In genomic region chr6:119602215-119603178, GRCh38 we compare ENCODE assay signal across 17 cellular contexts.
DNase-seq lines count a peak whose midpoint lies in the region; ATAC-seq, FAIRE-seq and TF ChIP-seq lines count a peak whose summit lies in the region.
"Had no signal": no experiment of that assay in that cellular context is flagged by ENCODE, and none has a peak within 500 bp of the region (broad histone marks: within the 10 kb centered on the region; RNA-seq: fewer than 3 reads in every experiment).

No MANE protein-coding gene starts in this region.

- H3K36me3 ChIP-seq in RWPE2 (ENCODE audit: low read depth) = no peaks in the 10 kb centered on the region
- H3K36me3 ChIP-seq in spleen = no peaks in the 10 kb centered on the region
- H3K36me3 ChIP-seq: Peyer's patch, thyroid gland had no signal

- 79 to 92% (median 82%) methylated on average over 3 of the region's 3 CpGs for WGBS in spleen, 5 donors

- H3K27me3 ChIP-seq in RWPE2 (ENCODE audit: insufficient read depth, poor library complexity, severe bottlenecking) (no peaks in the 10 kb centered on the region), spleen (replicated peaks in 1 of 7) (no peaks in the 10 kb centered on the region)
- H3K27me3 ChIP-seq: Peyer's patch, thyroid gland had no signal

- peak; percentile 93 for ATAC-seq in RWPE2 (ENCODE audit: low read depth)
- ATAC-seq: GM12878 had no signal

- TF ChIP-seq POLR2A in H54 (IDR thresholded peaks at IDR 0.05; ENCODE audit: low read depth, low read length) (no peak), erythroblast (IDR thresholded peaks at IDR 0.05; ENCODE audit: low read length) (no peak), spleen (IDR thresholded peaks at IDR 0.05) (no peak)

- FAIRE-seq in H54 (lab: Jason Lieb, UNC) = peak; percentile 23
- FAIRE-seq: GM12878 had no signal

- H3K27ac ChIP-seq in RWPE2 (ENCODE audit: poor library complexity, severe bottlenecking) = peak overlapping the region; percentile 76
- H3K27ac ChIP-seq in spleen = no peak overlapping the region
- H3K27ac ChIP-seq: Peyer's patch, thyroid gland had no signal

- peak overlapping the region; percentile 15 for H3K27ac Mint-ChIP-seq in osteocyte (ENCODE audit: unreplicated experiment)
- H3K27ac Mint-ChIP-seq: brain; CD4-positive, CD25-positive, alpha-beta regulatory T cell; T-helper 1 cell treated with Interleukin-12 subunit alpha and Interleukin-12 subunit beta and Interleukin-4 antibody, amounts not matched to agents 30 μg/mL and 1 μg/mL, for 36 hours had no signal

- H3K36me3 Mint-ChIP-seq in osteocyte (ENCODE audit: unreplicated experiment) = no peaks in the 10 kb centered on the region
- H3K36me3 Mint-ChIP-seq: brain; CD4-positive, CD25-positive, alpha-beta regulatory T cell had no signal

- H3K27me3 Mint-ChIP-seq in osteocyte (ENCODE audit: unreplicated experiment) = no peaks in the 10 kb centered on the region
- H3K27me3 Mint-ChIP-seq: brain; CD4-positive, CD25-positive, alpha-beta regulatory T cell had no signal

- H3K4me1 Mint-ChIP-seq in osteocyte (ENCODE audit: unreplicated experiment) = peaks cover 16% of the 10 kb centered on the region
- H3K4me1 Mint-ChIP-seq: brain; CD4-positive, CD25-positive, alpha-beta regulatory T cell; neural crest cell had no signal

- H3K4me3 Mint-ChIP-seq in osteocyte (ENCODE audit: unreplicated experiment) = no peak overlapping the region
- H3K4me3 Mint-ChIP-seq: brain; CD4-positive, CD25-positive, alpha-beta regulatory T cell; neural crest cell; T-helper 1 cell treated with Interleukin-12 subunit alpha and Interleukin-12 subunit beta and Interleukin-4 antibody, amounts not matched to agents 30 μg/mL and 1 μg/mL, for 36 hours had no signal

- DNase-seq in H54 (ENCODE audit: insufficient read length, low spot score) (peak; percentile 5), RWPE2 (ENCODE audit: low spot score) (no peak), fibroblast of gingiva (ENCODE audit: low read depth) (peak; percentile 40), osteocyte (ENCODE audit: extremely low spot score, unreplicated experiment) (no peak), dedifferentiated amniotic fluid mesenchymal stem cell (ENCODE audit: extremely low spot score) (no peak), erythroblast (lab: John Stamatoyannopoulos, UW) (no peak), spleen (no peak), DMS 273 treated with DMSO at 0.1 percent for 48 hours (lab: John Stamatoyannopoulos, UW) (no peak)
- DNase-seq: CD4-positive, CD25-positive, alpha-beta regulatory T cell; effector CD8-positive, alpha-beta T cell; NCI-H2029; Peyer's patch; thyroid gland had no signal

- no peaks in the 10 kb centered on the region for H3K9me3 Mint-ChIP-seq in osteocyte (ENCODE audit: unreplicated experiment)
- H3K9me3 Mint-ChIP-seq: brain; T-helper 1 cell treated with Interleukin-12 subunit alpha and Interleukin-12 subunit beta and Interleukin-4 antibody, amounts not matched to agents 30 μg/mL and 1 μg/mL, for 36 hours had no signal

- H3K4me1 ChIP-seq in RWPE2 (ENCODE audit: insufficient read depth, poor library complexity, severe bottlenecking) = peaks cover 16% of the 10 kb centered on the region
- H3K4me1 ChIP-seq in spleen = no peaks in the 10 kb centered on the region
- H3K4me1 ChIP-seq: Peyer's patch, thyroid gland had no signal

- H3K9me3 ChIP-seq in RWPE2 (ENCODE audit: severe bottlenecking) (no peaks in the 10 kb centered on the region), spleen (no peaks in the 10 kb centered on the region)
- H3K9me3 ChIP-seq: Peyer's patch, thyroid gland had no signal

- H3K4me3 ChIP-seq in RWPE2 (ENCODE audit: severe bottlenecking) = no peak overlapping the region
- H3K4me3 ChIP-seq in spleen = no peak overlapping the region
- H3K4me3 ChIP-seq: GM12878, Peyer's patch, thyroid gland had no signal

- TF ChIP-seq CTCF in RWPE2 (IDR thresholded peaks at IDR 0.05; ENCODE audit: poor library complexity, severe bottlenecking) (no peak), osteocyte (IDR thresholded peaks at IDR 0.05) (no peak), spleen (IDR thresholded peaks at IDR 0.05 in 8 of 11, conservative IDR thresholded peaks at IDR 0.05 in 3 of 11) (no peak)

- intact Hi-C loops in spleen (cut with DNase I; ENCODE audit: low total_unique reads) = no loop called here

Comparison
In these comparisons a context has a peak if more than half of its experiments do, and no peak if none do; other contexts are left out.
1. DNase-seq: peak in H54 (single experiment) and fibroblast of gingiva (single experiment); none in RWPE2 (single experiment), osteocyte (single experiment), dedifferentiated amniotic fluid mesenchymal stem cell (single experiment), erythroblast (0 of 2), spleen (single experiment) and DMS 273 treated with DMSO at 0.1 percent for 48 hours (single experiment).